In genomic region chr20:49615401-49616153, GRCh38 we compare ENCODE assay signal across 11 cellular contexts. TPM values are rescaled to one million over a fixed set of nuclear protein-coding genes. Genes with fewer than 3 reads are reported as not detected.
DNase-seq lines count a peak whose midpoint lies in the region; ATAC-seq, FAIRE-seq and TF ChIP-seq lines count a peak whose summit lies in the region.
"Had no signal": no experiment of that assay in that cellular context is flagged by ENCODE, and none has a peak within 500 bp of the region (broad histone marks: within the 10 kb centered on the region; RNA-seq: fewer than 3 reads in every experiment).

No MANE protein-coding gene starts in this region.

- no peak overlapping the region for H3K4me3 ChIP-seq in heart left ventricle
- no peak overlapping the region for H3K4me3 ChIP-seq in gastrocnemius medialis

- ATAC-seq in heart left ventricle (peak; percentile 86 to 92 (median 88)), gastrocnemius medialis (peak; percentile 71 to 78), sciatic nerve (no peak)
- ATAC-seq in stimulated activated memory B cell treated with anti-CD40 and anti-IgM and Interleukin-4, amounts not matched to agents 10 μg/mL and 1 μg/mL and 100 μg/mL, for 72 hours = no peak

- H3K27me3 ChIP-seq in heart left ventricle (no peaks in the 10 kb centered on the region), gastrocnemius medialis (no peaks in the 10 kb centered on the region)

- TF ChIP-seq CTCF in heart left ventricle (IDR thresholded peaks at IDR 0.05) = peak in 1 of 12 donors; percentile 28
- peak in 1 of 5 experiments; percentile 21 for TF ChIP-seq CTCF in gastrocnemius medialis (IDR thresholded peaks at IDR 0.05 in 4 of 5, conservative IDR thresholded peaks at IDR 0.05 in 1 of 5)

- H3K27ac ChIP-seq in heart left ventricle = peak overlapping the region in 11 of 12 donors; percentile 6 to 79 (median 61)
- H3K27ac ChIP-seq in gastrocnemius medialis = peak overlapping the region; percentile 71 to 92 (median 86)
- H3K27ac ChIP-seq: WERI-Rb-1 had no signal

- in situ Hi-C loops in gastrocnemius medialis (cut with MboI; ENCODE audit: low sequenced_read_pairs in 4 of 4) = loop anchor here in 2 of 4 donors (10.0 kb wide), 1 partner anchor 229 kb away; no protein-coding TSS in a partner anchor

- FAIRE-seq in RCC 7860 (lab: Jason Lieb, UNC) = no peak

- H3K9me3 Mint-ChIP-seq in stimulated activated memory B cell treated with anti-CD40 and anti-IgM and Interleukin-4, amounts not matched to agents 10 μg/mL and 1 μg/mL and 100 μg/mL, for 72 hours = no peaks in the 10 kb centered on the region

- H3K9me3 ChIP-seq in heart left ventricle (no peaks in the 10 kb centered on the region), gastrocnemius medialis (no peaks in the 10 kb centered on the region)

- no peak overlapping the region for H3K4me3 Mint-ChIP-seq in stimulated activated memory B cell treated with anti-CD40 and anti-IgM and Interleukin-4, amounts not matched to agents 10 μg/mL and 1 μg/mL and 100 μg/mL, for 72 hours

- peak; percentile 45 for DNase-seq in ELR (ENCODE audit: low read depth)
- DNase-seq in RCC 7860 (ENCODE audit: low spot score) = peak; percentile 42
- peak; percentile 56 to 89 (median 84) for DNase-seq in heart left ventricle
- peak; percentile 91 to 97 for DNase-seq in gastrocnemius medialis
- DNase-seq in sciatic nerve (ENCODE audit: low spot score) = no peak
- no peak for DNase-seq in activated CD4-positive, CD25-positive, alpha-beta regulatory T cell treated with anti-CD3 and anti-CD28 coated beads, Interleukin-2, amount 50 U/mL, for 72 hours
- no peak for DNase-seq in SK-N-DZ (ENCODE audit: low spot score)
- DNase-seq: COR-L47, NCI-H510A treated with DMSO at 0.1 percent for 48 hours, WERI-Rb-1 had no signal

- H3K36me3 Mint-ChIP-seq in stimulated activated memory B cell treated with anti-CD40 and anti-IgM and Interleukin-4, amounts not matched to agents 10 μg/mL and 1 μg/mL and 100 μg/mL, for 72 hours = no peaks in the 10 kb centered on the region

- peaks cover 4% of the 10 kb centered on the region for H3K27me3 Mint-ChIP-seq in stimulated activated memory B cell treated with anti-CD40 and anti-IgM and Interleukin-4, amounts not matched to agents 10 μg/mL and 1 μg/mL and 100 μg/mL, for 72 hours

- WGBS in heart left ventricle, 4 donors = 65 to 78% (median 66%) methylated on average over 14 to 15 of the region's 15 CpGs

- H3K36me3 ChIP-seq in heart left ventricle (no peaks in the 10 kb centered on the region), gastrocnemius medialis (no peaks in the 10 kb centered on the region)
- H3K36me3 ChIP-seq: WERI-Rb-1 had no signal

- intact Hi-C loops in heart left ventricle (cut with DNase I) = loop anchor here in 8 of 10 donors (5.0 to 10.0 kb wide), 6 partner anchors 99 to 309 kb away; partner anchors contain the start of genes B4GALT5 (in 4 of the 8), SLC9A8 (in 2 of the 8) and SPATA2 (in 1 of the 8)
- intact Hi-C loops in gastrocnemius medialis (cut with DNase I; ENCODE audit: low total_unique reads) = loop anchor here (2.0 to 10.0 kb wide), 2 partner anchors 97 to 149 kb away; partner anchors contain the start of gene B4GALT5
- intact Hi-C loops in sciatic nerve (cut with DNase I) = loop anchor here (10.0 kb wide), 1 partner anchor 299 kb away; the partner anchor contains the start of gene SPATA2

- TF ChIP-seq POLR2A in heart left ventricle (IDR thresholded peaks at IDR 0.05) (no peak), gastrocnemius medialis (IDR thresholded peaks at IDR 0.05) (no peak)

- H3K27ac Mint-ChIP-seq in stimulated activated memory B cell treated with anti-CD40 and anti-IgM and Interleukin-4, amounts not matched to agents 10 μg/mL and 1 μg/mL and 100 μg/mL, for 72 hours = no peak overlapping the region

- H3K4me1 ChIP-seq in heart left ventricle = peaks cover 0 to 40% (median 11%) of the 10 kb centered on the region in 12 donors
- H3K4me1 ChIP-seq in gastrocnemius medialis = peaks cover 9 to 14% of the 10 kb centered on the region in 2 donors

- peaks cover 10% of the 10 kb centered on the region for H3K4me1 Mint-ChIP-seq in stimulated activated memory B cell treated with anti-CD40 and anti-IgM and Interleukin-4, amounts not matched to agents 10 μg/mL and 1 μg/mL and 100 μg/mL, for 72 hours

RNA-seq across cellular contexts. Expression of gene PTGIS, which starts 47.6 kb away (rescaled TPM):
- 10 to 100 TPM; 11.9 to 95.2 (median 22.0) TPM for total RNA-seq in heart left ventricle
- 1 to 10 TPM; 5.3 to 7.3 TPM for polyA plus RNA-seq in heart left ventricle
- 10 to 100 TPM in 2 of 4 donors, 1 to 10 TPM in 2; 4.5 to 13.1 (median 9.5) TPM for total RNA-seq in gastrocnemius medialis
- 89.7 TPM for total RNA-seq in sciatic nerve
- 4.9 and 10.9 TPM in 2 replicates for polyA plus RNA-seq in SK-N-DZ (2014; cell fraction: cytosol; rRNA removed)
- 3.0 and 5.4 TPM in 2 replicates for polyA plus RNA-seq in SK-N-DZ (2014; cell fraction: nucleus; rRNA removed)

Comparison
In these comparisons a context has a peak if more than half of its experiments do, and no peak if none do; other contexts are left out.
1. DNase-seq: peak in ELR (single experiment), RCC 7860 (single experiment), heart left ventricle (5 of 5) and gastrocnemius medialis (2 of 2); none in sciatic nerve (single experiment), activated CD4-positive, CD25-positive, alpha-beta regulatory T cell treated with anti-CD3 and anti-CD28 coated beads, Interleukin-2, amount 50 U/mL, for 72 hours (single experiment) and SK-N-DZ (single experiment).
2. ATAC-seq: peak in heart left ventricle (4 of 4) and gastrocnemius medialis (2 of 2); none in stimulated activated memory B cell treated with anti-CD40 and anti-IgM and Interleukin-4, amounts not matched to agents 10 μg/mL and 1 μg/mL and 100 μg/mL, for 72 hours (single experiment) and sciatic nerve (single experiment).